Comparison of ENCODE assay signal across 18 cellular contexts in the genomic region with DNA sequence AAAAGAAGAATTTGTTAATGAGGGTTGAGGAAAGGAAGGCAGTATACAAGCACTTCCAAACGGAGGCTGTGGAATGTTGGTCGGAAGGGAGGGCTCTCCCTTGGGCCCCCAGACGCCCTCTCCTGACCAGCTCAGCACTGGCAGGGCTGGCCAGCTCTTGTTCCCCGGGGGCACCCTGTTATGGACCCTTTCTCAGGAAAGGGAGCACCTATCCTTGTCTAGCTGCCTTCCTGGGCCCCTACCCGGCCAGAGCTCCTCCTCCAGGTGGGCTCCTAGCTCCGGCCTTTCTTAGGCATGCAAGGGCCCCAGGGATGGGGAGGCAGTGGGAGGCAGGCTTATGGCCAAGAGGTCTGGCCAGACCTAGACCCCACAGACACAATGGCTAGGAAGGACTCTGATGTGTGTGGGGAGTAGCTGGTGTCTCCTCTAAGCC. TPM values are rescaled to one million over a fixed set of nuclear protein-coding genes. Genes with fewer than 3 reads are reported as not detected.
A peak's percentile ranks its signal among the peaks of the same experiment; 100 is the strongest.
DNase-seq lines count a peak whose midpoint lies in the region; FAIRE-seq and TF ChIP-seq lines count a peak whose summit lies in the region.
"Had no signal": no experiment of that assay in that cellular context is flagged by ENCODE, and none has a peak within 500 bp of the region (broad histone marks: within the 10 kb centered on the region; RNA-seq: fewer than 3 reads in every experiment).

No MANE protein-coding gene starts in this region.

- H3K4me3 Mint-ChIP-seq in astrocyte (ENCODE audit: unreplicated experiment), result no peak overlapping the region

- H3K79me2 ChIP-seq in astrocyte (ENCODE audit: insufficient read depth, low read length), result no peaks in the 10 kb centered on the region
- H3K79me2 ChIP-seq in parathyroid adenoma, result no peaks in the 10 kb centered on the region
- H3K79me2 ChIP-seq in smooth muscle cell (ENCODE audit: low read depth), result no peaks in the 10 kb centered on the region
- H3K79me2 ChIP-seq: hepatocyte had no signal

- H3K9ac ChIP-seq in astrocyte (ENCODE audit: low read length) (no peak overlapping the region), iPS-18a (ENCODE audit: low read length) (peak overlapping the region; percentile 91), parathyroid adenoma (no peak overlapping the region), smooth muscle cell (ENCODE audit: low read depth) (no peak overlapping the region)

- no peaks in the 10 kb centered on the region for H3F3A ChIP-seq in smooth muscle cell (ENCODE audit: low read depth)

- H3K4me3 ChIP-seq in HEK293 (ENCODE audit: low read depth, low read length) (no peak overlapping the region), astrocyte (ENCODE audit: insufficient read depth, low read depth, low read length) (no peak overlapping the region), iPS-18a (ENCODE audit: low read length) (peak overlapping the region; percentile 92), parathyroid adenoma (ENCODE audit: low read depth, low read length) (no peak overlapping the region), smooth muscle cell (no peak overlapping the region)
- H3K4me3 ChIP-seq: adrenal gland, hepatocyte, lower lobe of right lung, suprapubic skin had no signal

- POLR2A ChIA-PET in HEK293 (lab: Yijun Ruan, JAX), result no interaction called here

- H3K27me3 Mint-ChIP-seq in astrocyte (ENCODE audit: low read depth, unreplicated experiment), result peaks cover 57% of the 10 kb centered on the region

- no peak overlapping the region for H3K4me2 ChIP-seq in astrocyte (ENCODE audit: low read length)
- no peak overlapping the region for H3K4me2 ChIP-seq in parathyroid adenoma (ENCODE audit: low read length)
- no peak overlapping the region for H3K4me2 ChIP-seq in smooth muscle cell

- H3K9me3 ChIP-seq in HEK293 (ENCODE audit: control insufficient read depth, insufficient read depth, low read depth, low read length) (no peaks in the 10 kb centered on the region), astrocyte (ENCODE audit: insufficient read depth, low read depth, low read length) (no peaks in the 10 kb centered on the region), iPS-18a (ENCODE audit: control insufficient read depth, low read depth, low read length) (no peaks in the 10 kb centered on the region), parathyroid adenoma (ENCODE audit: control insufficient read depth, low read length) (no peaks in the 10 kb centered on the region), smooth muscle cell (replicated peaks; ENCODE audit: low read depth) (no peaks in the 10 kb centered on the region)
- H3K9me3 ChIP-seq: adrenal gland, lower lobe of right lung, suprapubic skin had no signal

- H3K9me3 Mint-ChIP-seq in astrocyte (ENCODE audit: unreplicated experiment), result no peaks in the 10 kb centered on the region

- H3K4me1 Mint-ChIP-seq in astrocyte (ENCODE audit: low read depth, unreplicated experiment), result peaks cover 16% of the 10 kb centered on the region

- H3K36me3 Mint-ChIP-seq in astrocyte (ENCODE audit: low read depth, unreplicated experiment), result no peaks in the 10 kb centered on the region

- peak overlapping the region; percentile 75 for H3K27ac Mint-ChIP-seq in astrocyte (ENCODE audit: unreplicated experiment)
- H3K27ac Mint-ChIP-seq: activated CD4-positive, alpha-beta T cell treated with anti-CD3 and anti-CD28 coated beads, Interleukin-2, amount 10 ng/mL, durations not matched to agents 24 days and 14 days had no signal

- DNase-seq in astrocyte (ENCODE audit: low read depth), result no peak
- no peak for DNase-seq in medulla oblongata (ENCODE audit: extremely low spot score)
- DNase-seq in NCI-H345 treated with DMSO at 0.1 percent for 48 hours (lab: John Stamatoyannopoulos, UW; ENCODE audit: unreplicated experiment), result no peak
- no peak for DNase-seq in smooth muscle cell (lab: John Stamatoyannopoulos, UW; ENCODE audit: unreplicated experiment)
- no peak for DNase-seq in CD1c-positive myeloid dendritic cell (ENCODE audit: extremely low spot score)
- DNase-seq: activated CD4-positive, alpha-beta T cell treated with anti-CD3 and anti-CD28 coated beads, Interleukin-2, amount 10 ng/mL, durations not matched to agents 24 days and 14 days; adrenal gland; cerebellar nuclear complex; lower lobe of right lung; RPMI8226 had no signal

- no peak for FAIRE-seq in astrocyte (lab: Jason Lieb, UNC)

- H2AFZ ChIP-seq in astrocyte (ENCODE audit: low read depth, low read length), result no peak overlapping the region
- no peak overlapping the region for H2AFZ ChIP-seq in parathyroid adenoma
- no peak overlapping the region for H2AFZ ChIP-seq in smooth muscle cell (ENCODE audit: low read depth)

- H3K27me3 ChIP-seq in astrocyte (ENCODE audit: insufficient read depth, low read length) (peaks cover 65% of the 10 kb centered on the region), iPS-18a (ENCODE audit: control insufficient read depth, insufficient read depth, low read length) (peaks cover 4% of the 10 kb centered on the region), parathyroid adenoma (ENCODE audit: control insufficient read depth, insufficient read depth, low read length) (peaks cover 15% of the 10 kb centered on the region), smooth muscle cell (ENCODE audit: low read depth) (peaks cover 70% of the 10 kb centered on the region)

- peak; percentile 36; the same call in 1 of the 2 replicates for TF ChIP-seq CTCF in HEK293 (tag by site-specific recombination; IDR thresholded peaks at IDR 0.05)
- TF ChIP-seq CTCF in astrocyte (IDR thresholded peaks at IDR 0.05; ENCODE audit: insufficient read depth, low read depth, low read length), result no peak
- TF ChIP-seq CTCF in parathyroid adenoma (IDR thresholded peaks at IDR 0.05), result peak; percentile 4
- no peak for TF ChIP-seq CTCF in smooth muscle cell (IDR thresholded peaks at IDR 0.05; ENCODE audit: borderline replicate concordance, insufficient read depth, poor library complexity, severe bottlenecking)

- no peaks in the 10 kb centered on the region; the same call in 1 of the 2 replicates for H3K4me1 ChIP-seq in HEK293 (ENCODE audit: control insufficient read depth, insufficient read depth, low read length)
- peaks cover 8% of the 10 kb centered on the region for H3K4me1 ChIP-seq in astrocyte (ENCODE audit: insufficient read depth, low read length)
- H3K4me1 ChIP-seq in iPS-18a (ENCODE audit: control insufficient read depth, low read depth, low read length), result peaks cover 50% of the 10 kb centered on the region
- H3K4me1 ChIP-seq in parathyroid adenoma, result peaks cover 4% of the 10 kb centered on the region
- H3K4me1 ChIP-seq in smooth muscle cell (ENCODE audit: low read depth), result peaks cover 38% of the 10 kb centered on the region

- no peak overlapping the region for H3K27ac ChIP-seq in HEK293 (ENCODE audit: extremely low read depth, low read depth, low read length)
- no peak overlapping the region for H3K27ac ChIP-seq in astrocyte (ENCODE audit: low read depth, low read length)
- peak overlapping the region; percentile 38 for H3K27ac ChIP-seq in iPS-18a (ENCODE audit: low read length)
- H3K27ac ChIP-seq in parathyroid adenoma, result no peak overlapping the region
- no peak overlapping the region for H3K27ac ChIP-seq in smooth muscle cell (ENCODE audit: low read depth)
- H3K27ac ChIP-seq: adrenal gland, hepatocyte, lower lobe of right lung, suprapubic skin had no signal

- H3K36me3 ChIP-seq in HEK293 (ENCODE audit: control insufficient read depth in 2 of 2, insufficient read depth in 1 of 2, low read length in 2 of 2), result no peaks in the 10 kb centered on the region
- H3K36me3 ChIP-seq in astrocyte (ENCODE audit: insufficient read depth, low read length), result no peaks in the 10 kb centered on the region
- H3K36me3 ChIP-seq in iPS-18a (ENCODE audit: control insufficient read depth, low read depth, low read length), result peaks cover 10% of the 10 kb centered on the region
- H3K36me3 ChIP-seq in parathyroid adenoma (ENCODE audit: control insufficient read depth, insufficient read depth, low read length), result no peaks in the 10 kb centered on the region
- no peaks in the 10 kb centered on the region for H3K36me3 ChIP-seq in smooth muscle cell (ENCODE audit: low read depth)
- H3K36me3 ChIP-seq: adrenal gland, lower lobe of right lung, suprapubic skin had no signal

- WGBS in smooth muscle cell (ENCODE audit: low lambda C conversion rate), result 14% methylated on average over 6 of the region's 6 CpGs

- CTCF ChIA-PET in HEK293 (lab: Yijun Ruan, JAX), result interaction anchor here (0.9 to 1.8 kb wide), 3 partner anchors 13 to 31 kb away, joined by 3 to 8 read pairs (median 7); no protein-coding TSS in a partner anchor

- H4K20me1 ChIP-seq in astrocyte (ENCODE audit: insufficient read depth, low read length) (peaks cover 4% of the 10 kb centered on the region), smooth muscle cell (ENCODE audit: low read depth) (no peaks in the 10 kb centered on the region)

TF ChIP-seq in HEK293, 187 proteins besides CTCF, POLR2A, EP300 and RAD21:
- TF ChIP-seq ZNF571 (tag by site-specific recombination; IDR thresholded peaks at IDR 0.05) (no peak), ZNF600 (tag by site-specific recombination; IDR thresholded peaks at IDR 0.05) (0 out of 2 replicates have a peak, but pooled peaks have one; percentile 41)

RNA-seq across cellular contexts. Expression of a gene that starts 0.9 kb away (rescaled TPM):
- total RNA-seq in astrocyte (2.2 and 2.3 TPM in 2 replicates), smooth muscle cell (1.3 and 3.9 TPM in 2 replicates)
- polyA plus RNA-seq in smooth muscle cell, result 0.72 and 2.8 TPM in 2 replicates
- total RNA-seq: adrenal gland, myocyte, pulmonary artery endothelial cell, suprapubic skin had no signal

RNA-seq across cellular contexts. Expression of a gene that starts 33.1 kb away (rescaled TPM):
- total RNA-seq in astrocyte (2.5 and 3.1 TPM in 2 replicates), smooth muscle cell (1.3 and 5.8 TPM in 2 replicates)
- 8.0 and 15.0 TPM in 2 replicates for polyA plus RNA-seq in smooth muscle cell
- total RNA-seq: adrenal gland, lower lobe of right lung, M059J, myocyte, pulmonary artery endothelial cell had no signal

RNA-seq across cellular contexts. Expression of a gene that starts 49.5 kb away (rescaled TPM):
- total RNA-seq in astrocyte (15.7 and 17.8 TPM in 2 replicates), smooth muscle cell (3.5 and 6.1 TPM in 2 replicates)
- polyA plus RNA-seq in smooth muscle cell, result 6.1 and 10.0 TPM in 2 replicates
- total RNA-seq: pulmonary artery endothelial cell had no signal

Comparison
In these comparisons a context has a peak if more than half of its experiments do, and no peak if none do; other contexts are left out.
1. CTCF ChIP-seq: peak in HEK293 (single experiment) and parathyroid adenoma (single experiment); none in astrocyte (single experiment) and smooth muscle cell (single experiment).